In genomic region chr18:31819106-31819924, GRCh38 we compare ENCODE assay signal across 1 cellular context.
TF ChIP-seq lines count a peak whose summit lies in the region.

No MANE protein-coding gene starts in this region.

TF ChIP-seq in HepG2, 621 proteins besides CTCF, POLR2A, EP300 and RAD21 (continued from another document):
- no peak for TF ChIP-seq ZNF432 (CRISPR knock-in tag; IDR thresholded peaks at IDR 0.05; ENCODE audit: borderline replicate concordance)
- TF ChIP-seq ZBTB20 (CRISPR knock-in tag; IDR thresholded peaks at IDR 0.05; ENCODE audit: borderline replicate concordance, low read depth): no peak
- no peak for TF ChIP-seq NR2C2 (CRISPR knock-in tag; IDR thresholded peaks at IDR 0.05; ENCODE audit: borderline replicate concordance)
- TF ChIP-seq ZNF253 (CRISPR knock-in tag; IDR thresholded peaks at IDR 0.05; ENCODE audit: borderline replicate concordance): no peak
- no peak for TF ChIP-seq ZNF713 (CRISPR knock-in tag; IDR thresholded peaks at IDR 0.05)
- TF ChIP-seq ZC3H4 (CRISPR knock-in tag; IDR thresholded peaks at IDR 0.05; ENCODE audit: borderline replicate concordance): no peak
- TF ChIP-seq MXI1 (IDR thresholded peaks at IDR 0.05; ENCODE audit: borderline replicate concordance, low read depth, low read length): 0 out of 3 replicates have a peak, but pooled peaks have one; percentile 11
- TF ChIP-seq ZNF781 (CRISPR knock-in tag; IDR thresholded peaks at IDR 0.05; ENCODE audit: borderline replicate concordance, not compliant biosample characterization): no peak
